ENCODE assay signal across 1 cellular context in the genomic region with DNA sequence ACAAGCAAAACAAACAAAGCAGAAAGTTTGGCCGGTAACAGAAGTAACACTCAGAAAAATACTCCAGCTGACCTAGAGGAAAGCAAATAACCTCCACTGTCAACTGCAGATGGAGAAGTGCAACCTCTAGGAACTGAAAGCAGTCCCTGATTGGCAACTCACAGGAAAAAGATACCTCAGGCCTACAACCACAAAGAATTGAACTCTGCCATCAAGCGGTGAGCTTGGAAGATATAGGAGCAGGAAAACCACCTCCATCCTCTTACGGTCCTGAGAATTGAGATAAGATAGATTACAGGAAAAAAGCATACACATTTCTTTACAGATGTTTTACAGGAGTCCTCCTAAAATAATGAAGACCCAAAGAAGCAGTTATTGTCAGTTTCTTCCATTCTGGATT.
TF ChIP-seq lines count a peak whose summit lies in the region.

No MANE protein-coding gene starts in this region.

TF ChIP-seq in WTC11, 78 proteins besides CTCF, POLR2A, EP300 and RAD21 (continued from another document):
- TF ChIP-seq, protein P1, sequence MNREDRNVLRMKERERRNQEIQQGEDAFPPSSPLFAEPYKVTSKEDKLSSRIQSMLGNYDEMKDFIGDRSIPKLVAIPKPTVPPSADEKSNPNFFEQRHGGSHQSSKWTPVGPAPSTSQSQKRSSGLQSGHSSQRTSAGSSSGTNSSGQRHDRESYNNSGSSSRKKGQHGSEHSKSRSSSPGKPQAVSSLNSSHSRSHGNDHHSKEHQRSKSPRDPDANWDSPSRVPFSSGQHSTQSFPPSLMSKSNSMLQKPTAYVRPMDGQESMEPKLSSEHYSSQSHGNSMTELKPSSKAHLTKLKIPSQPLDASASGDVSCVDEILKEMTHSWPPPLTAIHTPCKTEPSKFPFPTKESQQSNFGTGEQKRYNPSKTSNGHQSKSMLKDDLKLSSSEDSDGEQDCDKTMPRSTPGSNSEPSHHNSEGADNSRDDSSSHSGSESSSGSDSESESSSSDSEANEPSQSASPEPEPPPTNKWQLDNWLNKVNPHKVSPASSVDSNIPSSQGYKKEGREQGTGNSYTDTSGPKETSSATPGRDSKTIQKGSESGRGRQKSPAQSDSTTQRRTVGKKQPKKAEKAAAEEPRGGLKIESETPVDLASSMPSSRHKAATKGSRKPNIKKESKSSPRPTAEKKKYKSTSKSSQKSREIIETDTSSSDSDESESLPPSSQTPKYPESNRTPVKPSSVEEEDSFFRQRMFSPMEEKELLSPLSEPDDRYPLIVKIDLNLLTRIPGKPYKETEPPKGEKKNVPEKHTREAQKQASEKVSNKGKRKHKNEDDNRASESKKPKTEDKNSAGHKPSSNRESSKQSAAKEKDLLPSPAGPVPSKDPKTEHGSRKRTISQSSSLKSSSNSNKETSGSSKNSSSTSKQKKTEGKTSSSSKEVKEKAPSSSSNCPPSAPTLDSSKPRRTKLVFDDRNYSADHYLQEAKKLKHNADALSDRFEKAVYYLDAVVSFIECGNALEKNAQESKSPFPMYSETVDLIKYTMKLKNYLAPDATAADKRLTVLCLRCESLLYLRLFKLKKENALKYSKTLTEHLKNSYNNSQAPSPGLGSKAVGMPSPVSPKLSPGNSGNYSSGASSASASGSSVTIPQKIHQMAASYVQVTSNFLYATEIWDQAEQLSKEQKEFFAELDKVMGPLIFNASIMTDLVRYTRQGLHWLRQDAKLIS (CRISPR knock-in tag; IDR thresholded peaks at IDR 0.05; ENCODE audit: borderline replicate concordance), result no peak
- no peak for TF ChIP-seq IRF2 (CRISPR knock-in tag; IDR thresholded peaks at IDR 0.05; ENCODE audit: borderline replicate concordance, low read depth)
- no peak for TF ChIP-seq RORB (CRISPR knock-in tag; IDR thresholded peaks at IDR 0.05)
- no peak for TF ChIP-seq SP1 (CRISPR knock-in tag; conservative IDR thresholded peaks at IDR 0.05)
- TF ChIP-seq ELF4 (CRISPR knock-in tag; IDR thresholded peaks at IDR 0.05; ENCODE audit: low read depth), result no peak
- no peak for TF ChIP-seq NFATC4 (CRISPR knock-in tag; IDR thresholded peaks at IDR 0.05)
- TF ChIP-seq TP53 (CRISPR knock-in tag; IDR thresholded peaks at IDR 0.05), result no peak
- TF ChIP-seq SMAD3 (CRISPR knock-in tag; IDR thresholded peaks at IDR 0.05; ENCODE audit: borderline replicate concordance), result no peak
